8 cellular contexts compared by ENCODE assay signal in the genomic region with DNA sequence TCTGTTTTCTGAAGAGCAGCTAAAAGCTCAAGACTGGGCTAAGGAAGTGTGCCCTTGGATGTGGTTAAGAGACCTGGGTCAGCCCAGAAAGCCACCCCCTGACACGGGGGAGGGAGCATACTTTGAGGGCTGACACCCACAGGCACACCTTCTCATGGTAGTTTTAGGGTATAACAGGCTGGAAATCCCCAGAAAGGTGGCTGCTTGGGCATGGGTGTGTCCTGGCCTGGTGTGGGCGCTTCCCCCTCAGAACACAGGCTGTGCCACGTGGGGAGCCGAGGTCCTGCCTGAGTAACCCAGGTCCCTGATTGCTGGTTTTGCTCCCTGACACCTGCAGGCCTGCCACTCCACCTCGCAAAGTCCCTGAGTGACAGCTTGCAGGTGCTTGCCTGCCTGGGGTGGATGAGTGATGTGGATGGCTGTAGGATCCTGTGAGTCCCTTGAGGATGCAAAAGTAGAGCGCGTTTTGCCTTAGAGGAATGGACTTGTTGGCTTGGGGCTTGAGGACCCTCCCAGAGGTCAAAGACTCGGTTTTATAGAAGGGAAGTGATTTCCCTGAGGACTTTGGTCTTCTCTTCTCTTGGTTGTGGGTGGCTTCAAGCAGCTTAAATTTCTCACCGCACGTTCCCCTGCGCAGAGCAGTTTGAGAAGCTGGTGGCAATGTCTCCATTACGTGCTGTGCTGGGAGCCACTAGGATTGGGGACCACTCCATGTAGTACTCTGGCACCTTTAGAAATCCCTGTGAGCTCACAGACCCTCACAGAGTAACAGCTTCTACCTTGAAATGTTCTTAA.
DNase-seq lines count a peak whose midpoint lies in the region; ATAC-seq and TF ChIP-seq lines count a peak whose summit lies in the region.

No MANE protein-coding gene starts in this region.

- H3K9me3 ChIP-seq in hepatocyte (ENCODE audit: low read depth) (no peaks in the 10 kb centered on the region), thyroid gland (no peaks in the 10 kb centered on the region)

- no peak overlapping the region for H3K4me3 Mint-ChIP-seq in activated CD4-positive, alpha-beta T cell treated with anti-CD3 and anti-CD28 coated beads, Interleukin-2, amount 10 ng/mL, durations not matched to agents 7 days and 5 days

- H3K4me1 ChIP-seq in hepatocyte (ENCODE audit: insufficient read depth) (peaks cover 19% of the 10 kb centered on the region), thyroid gland (peaks cover 46 to 67% of the 10 kb centered on the region in 2 donors)

- H3K4me2 ChIP-seq in hepatocyte, result no peak overlapping the region

- no peaks in the 10 kb centered on the region for H3K9me2 ChIP-seq in hepatocyte (replicated peaks; ENCODE audit: insufficient read depth)

- H3K36me3 ChIP-seq in hepatocyte (replicated peaks; ENCODE audit: insufficient read depth, low read depth) (peaks cover 12% of the 10 kb centered on the region), thyroid gland (peaks cover 7 to 24% of the 10 kb centered on the region in 2 donors)

- no peak for TF ChIP-seq CTCF in hepatocyte (IDR thresholded peaks at IDR 0.05; ENCODE audit: poor library complexity)
- no peak for TF ChIP-seq CTCF in thyroid gland (IDR thresholded peaks at IDR 0.05)

- intact Hi-C loops in thyroid gland (cut with DNase I), result loop anchor here (10.0 kb wide), 1 partner anchor 102 kb away; no protein-coding TSS in a partner anchor

- POLR2A ChIA-PET in activated CD4-positive, alpha-beta T cell treated with anti-CD3 and anti-CD28 coated beads, Interleukin-2, amount 10 ng/mL, durations not matched to agents 7 days and 5 days (lab: Charles Lee), result no interaction called here

- H3K27ac ChIP-seq in hepatocyte (peak overlapping the region; percentile 60), thyroid gland (peak overlapping the region; percentile 83 to 92 (median 87))

- no peaks in the 10 kb centered on the region for H4K20me1 ChIP-seq in hepatocyte (ENCODE audit: insufficient read depth, poor library complexity, severe bottlenecking)

- peak; percentile 82 for ATAC-seq in GM18867 (IDR thresholded peaks at IDR 0.05; ENCODE audit: unreplicated experiment)
- peak; percentile 56 for ATAC-seq in HG03039 (IDR thresholded peaks at IDR 0.05; ENCODE audit: unreplicated experiment)
- ATAC-seq in GM18519 (IDR thresholded peaks at IDR 0.05; ENCODE audit: low FRiP score, unreplicated experiment), result no peak

- peak overlapping the region; percentile 86 for H3K27ac Mint-ChIP-seq in activated CD4-positive, alpha-beta T cell treated with anti-CD3 and anti-CD28 coated beads, Interleukin-2, amount 10 ng/mL, durations not matched to agents 7 days and 5 days

- H3K27me3 ChIP-seq in hepatocyte (no peaks in the 10 kb centered on the region), thyroid gland (no peaks in the 10 kb centered on the region)

- no peak overlapping the region for H2AFZ ChIP-seq in hepatocyte

- peak; percentile 73 for DNase-seq in activated CD4-positive, alpha-beta T cell treated with anti-CD3 and anti-CD28 coated beads, Interleukin-2, amount 10 ng/mL, durations not matched to agents 7 days and 5 days
- DNase-seq in hepatocyte (ENCODE audit: low spot score), result no peak
- peak; percentile 56 to 69 for DNase-seq in thyroid gland
- no peak for DNase-seq in NCI-H510A (lab: John Stamatoyannopoulos, UW)
- no peak for DNase-seq in NCI-H1417 treated with DMSO at 0.1 percent for 48 hours (lab: John Stamatoyannopoulos, UW)

- CTCF ChIA-PET in activated CD4-positive, alpha-beta T cell treated with anti-CD3 and anti-CD28 coated beads, Interleukin-2, amount 10 ng/mL, durations not matched to agents 7 days and 5 days (lab: Charles Lee), result interaction anchor here (0.6 kb wide), 1 partner anchor 102 kb away, joined by 4 read pairs; no protein-coding TSS in a partner anchor

- no peak for TF ChIP-seq POLR2A in thyroid gland (IDR thresholded peaks at IDR 0.05)

- H3K4me3 ChIP-seq in hepatocyte, result no peak overlapping the region
- H3K4me3 ChIP-seq in thyroid gland (replicated peaks in 1 of 3), result no peak overlapping the region

- H3K79me2 ChIP-seq in hepatocyte, result peaks cover 46% of the 10 kb centered on the region

- no peaks in the 10 kb centered on the region for H3K9me3 Mint-ChIP-seq in activated CD4-positive, alpha-beta T cell treated with anti-CD3 and anti-CD28 coated beads, Interleukin-2, amount 10 ng/mL, durations not matched to agents 7 days and 5 days

- peaks cover 32% of the 10 kb centered on the region for H3K4me1 Mint-ChIP-seq in activated CD4-positive, alpha-beta T cell treated with anti-CD3 and anti-CD28 coated beads, Interleukin-2, amount 10 ng/mL, durations not matched to agents 7 days and 5 days

- H3K36me3 Mint-ChIP-seq in activated CD4-positive, alpha-beta T cell treated with anti-CD3 and anti-CD28 coated beads, Interleukin-2, amount 10 ng/mL, durations not matched to agents 7 days and 5 days (ENCODE audit: low read depth), result peaks cover 41% of the 10 kb centered on the region

- 87% methylated on average over 12 of the region's 12 CpGs for WGBS in hepatocyte (ENCODE audit: low lambda C conversion rate, missing lambda C conversion rate)
- WGBS in thyroid gland, 2 donors, result 87% methylated on average over 9 to 10 of the region's 12 CpGs

- H3K27me3 Mint-ChIP-seq in activated CD4-positive, alpha-beta T cell treated with anti-CD3 and anti-CD28 coated beads, Interleukin-2, amount 10 ng/mL, durations not matched to agents 7 days and 5 days, result no peaks in the 10 kb centered on the region

Comparison
In these comparisons a context has a peak if more than half of its experiments do, and no peak if none do; other contexts are left out.
1. DNase-seq: peak in activated CD4-positive, alpha-beta T cell treated with anti-CD3 and anti-CD28 coated beads, Interleukin-2, amount 10 ng/mL, durations not matched to agents 7 days and 5 days (single experiment) and thyroid gland (2 of 2); none in hepatocyte (single experiment), NCI-H510A (single experiment) and NCI-H1417 treated with DMSO at 0.1 percent for 48 hours (single experiment).